24 cellular contexts compared by ENCODE assay signal in the genomic region with DNA sequence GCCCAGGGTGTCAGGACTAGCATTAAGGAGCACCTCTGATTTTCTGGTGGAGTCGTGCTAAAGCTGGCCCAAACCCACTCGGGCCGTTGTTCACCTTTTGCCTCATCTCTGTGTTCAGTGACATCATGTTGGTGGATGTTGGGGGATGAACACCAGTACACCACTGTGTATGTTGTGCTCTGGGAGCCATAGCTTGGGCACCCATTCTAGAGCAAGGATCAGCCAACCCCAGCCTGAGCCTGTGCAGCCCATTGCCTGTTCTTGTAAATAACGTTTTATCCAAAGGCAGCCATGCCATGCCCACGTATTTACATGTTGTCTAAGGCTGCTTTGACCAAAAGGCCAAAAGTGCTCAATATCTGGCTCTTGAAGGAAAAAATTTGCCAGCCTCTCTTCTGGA.
DNase-seq lines count a peak whose midpoint lies in the region; ATAC-seq and TF ChIP-seq lines count a peak whose summit lies in the region.
"Had no signal": no experiment of that assay in that cellular context is flagged by ENCODE, and none has a peak within 500 bp of the region (broad histone marks: within the 10 kb centered on the region; RNA-seq: fewer than 3 reads in every experiment).

No MANE protein-coding gene starts in this region.

- TF ChIP-seq CTCF in right atrium auricular region (IDR thresholded peaks at IDR 0.05), result no peak
- TF ChIP-seq CTCF in gastroesophageal sphincter (IDR thresholded peaks at IDR 0.05), result no peak

- intact Hi-C loops in left cardiac atrium (cut with DNase I) (no loop called here), aorta (cut with DNase I) (loop anchor here in 1 of 2 donors (5.0 kb wide), 1 partner anchor 55 kb away; no protein-coding TSS in a partner anchor)

- TF ChIP-seq EP300 in gastroesophageal sphincter (IDR thresholded peaks at IDR 0.05), result no peak

- TF ChIP-seq POLR2A in gastroesophageal sphincter (IDR thresholded peaks at IDR 0.05), result no peak

- H3K4me1 ChIP-seq in right atrium auricular region, result peaks cover 0 to 97% of the 10 kb centered on the region in 2 donors
- peaks cover 15 to 100% (median 59%) of the 10 kb centered on the region in 3 donors for H3K4me1 ChIP-seq in gastroesophageal sphincter
- peaks cover 97% of the 10 kb centered on the region for H3K4me1 ChIP-seq in stomach smooth muscle (ENCODE audit: control insufficient read depth, insufficient read depth, low read length)
- H3K4me1 ChIP-seq in aorta (ENCODE audit: control insufficient read depth in 1 of 2, insufficient read depth in 2 of 2, low read length in 2 of 2), result peaks cover 7 to 13% of the 10 kb centered on the region in 2 donors

- H3K4me3 ChIP-seq in right atrium auricular region, result no peak overlapping the region
- H3K4me3 ChIP-seq in gastroesophageal sphincter, result no peak overlapping the region
- H3K4me3 ChIP-seq in stomach smooth muscle (ENCODE audit: low read length in 2 of 2), result no peak overlapping the region
- H3K4me3 ChIP-seq in aorta (ENCODE audit: low read length in 2 of 2), result no peak overlapping the region
- H3K4me3 ChIP-seq: adrenal gland, GM23248, K562, right lobe of liver had no signal

- peak overlapping the region; percentile 47 to 58 for H3K27ac ChIP-seq in right atrium auricular region
- H3K27ac ChIP-seq in gastroesophageal sphincter, result peak overlapping the region; percentile 8 to 89 (median 78)
- peak overlapping the region; percentile 69 for H3K27ac ChIP-seq in stomach smooth muscle (ENCODE audit: low read length)
- H3K27ac ChIP-seq in aorta (ENCODE audit: low read depth in 1 of 2, low read length in 2 of 2), result peak overlapping the region; percentile 28 to 32
- H3K27ac ChIP-seq: GM23248 had no signal

- WGBS in gastroesophageal sphincter (ENCODE audit: low coverage in 1 of 2), 2 donors, result 50 to 80% methylated on average over 2 to 5 of the region's 5 CpGs
- WGBS in aorta, 2 donors, result 25 to 29% methylated on average over 5 of the region's 5 CpGs

- no peaks in the 10 kb centered on the region for H3K9me3 ChIP-seq in right atrium auricular region
- H3K9me3 ChIP-seq in gastroesophageal sphincter, result no peaks in the 10 kb centered on the region
- H3K9me3 ChIP-seq in stomach smooth muscle (ENCODE audit: control insufficient read depth in 2 of 2, low read length in 2 of 2), result no peaks in the 10 kb centered on the region
- no peaks in the 10 kb centered on the region for H3K9me3 ChIP-seq in aorta (ENCODE audit: control insufficient read depth, low read length)
- H3K9me3 ChIP-seq: adrenal gland, right lobe of liver had no signal

- DNase-seq in right atrium auricular region (ENCODE audit: low spot score) (peak; percentile 53), left cardiac atrium (no peak), aorta (peak in 1 of 2 donors; percentile 34), NCI-H2107 (lab: John Stamatoyannopoulos, UW) (no peak)
- no peak for DNase-seq in effector CD8-positive, alpha-beta T cell (lab: John Stamatoyannopoulos, UW)
- DNase-seq: activated CD4-positive, alpha-beta memory T cell treated with anti-CD3 and anti-CD28 coated beads, Interleukin-2, amount 10 ng/mL, durations not matched to agents 7 days and 5 days; activated CD8-positive, alpha-beta memory T cell treated with anti-CD3 and anti-CD28 coated beads, Interleukin-2, amount 50 U/mL, for 4 hours; activated naive CD4-positive, alpha-beta T cell treated with anti-CD3 and anti-CD28 coated beads, Interleukin-2, amount 10 ng/mL, durations not matched to agents 7 days and 5 days; CD8-positive, alpha-beta T cell; cortex of kidney; GM23248; NCI-H1048; NCI-H446 treated with DMSO at 0.1 percent for 48 hours; NCI-H774; right lobe of liver; SIG-M5; stimulated activated CD4-positive, alpha-beta T cell treated with anti-CD3 and anti-CD28 coated beads, Interleukin-4, amount 100 ng/mL, for 24 hours had no signal

- no peak for ATAC-seq in left cardiac atrium
- ATAC-seq in gastroesophageal sphincter, result no peak
- ATAC-seq in aorta (ENCODE audit: low FRiP score), result no peak
- ATAC-seq in HG02798 (IDR thresholded peaks at IDR 0.05; ENCODE audit: poor library complexity, unreplicated experiment), result no peak
- ATAC-seq: activated T-helper 17 cell treated with anti-CD3 and anti-CD28 coated beads, Interleukin-2, amount 50 U/mL, for 72 hours; CD8-positive, alpha-beta T cell; K562; Panc1; right lobe of liver had no signal

- H3K36me3 ChIP-seq in right atrium auricular region (peaks cover 58% of the 10 kb centered on the region), gastroesophageal sphincter (peaks cover 0 to 32% of the 10 kb centered on the region in 2 donors), stomach smooth muscle (ENCODE audit: control insufficient read depth in 2 of 2, insufficient read depth in 2 of 2, low read length in 2 of 2) (peaks cover 20 to 23% of the 10 kb centered on the region in 2 donors), aorta (ENCODE audit: control insufficient read depth in 1 of 2, insufficient read depth in 2 of 2, low read length in 1 of 2) (peaks cover 2% of the 10 kb centered on the region in 2 donors)
- H3K36me3 ChIP-seq: adrenal gland had no signal

- no peaks in the 10 kb centered on the region for H3K27me3 ChIP-seq in right atrium auricular region
- no peaks in the 10 kb centered on the region for H3K27me3 ChIP-seq in gastroesophageal sphincter
- H3K27me3 ChIP-seq in stomach smooth muscle (ENCODE audit: control insufficient read depth in 1 of 2, insufficient read depth in 2 of 2, low read length in 2 of 2), result no peaks in the 10 kb centered on the region
- H3K27me3 ChIP-seq in aorta (ENCODE audit: control insufficient read depth in 1 of 2, insufficient read depth in 2 of 2, low read length in 1 of 2), result no peaks in the 10 kb centered on the region
- H3K27me3 ChIP-seq: adrenal gland, right lobe of liver had no signal

- H3K9ac ChIP-seq in stomach smooth muscle (ENCODE audit: low read length in 2 of 2), result no peak overlapping the region
- H3K9ac ChIP-seq: GM23248 had no signal
